Comparison of ENCODE assay signal across 10 cellular contexts in the genomic region with DNA sequence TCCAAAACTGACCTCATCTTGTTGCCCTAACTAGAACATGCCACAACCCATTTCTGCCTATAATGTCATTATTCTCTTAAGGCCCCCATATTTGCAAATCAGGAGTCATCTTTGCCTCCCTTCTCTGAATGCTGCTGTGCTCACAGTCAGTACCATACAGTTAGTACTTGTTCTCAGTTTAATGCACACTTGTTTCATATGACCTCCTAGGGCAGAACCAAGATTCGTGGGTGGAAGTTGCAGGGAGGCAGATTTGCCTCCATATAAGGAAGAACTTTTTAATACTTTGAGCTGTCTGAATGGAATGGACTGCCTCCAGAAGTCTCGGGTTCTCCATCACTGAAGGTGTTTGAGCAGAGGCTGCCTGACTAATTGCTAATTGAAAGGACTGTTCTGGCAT. TPM values are rescaled to one million over a fixed set of nuclear protein-coding genes. Genes with fewer than 3 reads are reported as not detected.
A peak's percentile ranks its signal among the peaks of the same experiment; 100 is the strongest.
DNase-seq lines count a peak whose midpoint lies in the region; ATAC-seq and TF ChIP-seq lines count a peak whose summit lies in the region.
"Had no signal": no experiment of that assay in that cellular context is flagged by ENCODE, and none has a peak within 500 bp of the region (broad histone marks: within the 10 kb centered on the region; RNA-seq: fewer than 3 reads in every experiment).

No MANE protein-coding gene starts in this region.

- WGBS in psoas muscle, 3 donors: 36 to 62% (median 45%) methylated on average over 2 of the region's 2 CpGs

- no peaks in the 10 kb centered on the region for H3K9me3 Mint-ChIP-seq in T-cell

- peaks cover 46% of the 10 kb centered on the region for H3K36me3 Mint-ChIP-seq in T-cell

- H3K4me1 ChIP-seq in effector memory CD4-positive, alpha-beta T cell (ENCODE audit: control insufficient read depth, insufficient read depth, low read length, poor library complexity, severe bottlenecking): peaks cover 72% of the 10 kb centered on the region
- H3K4me1 ChIP-seq in psoas muscle (peaks cover 37% of the 10 kb centered on the region), MM.1S (ENCODE audit: low read length) (no peaks in the 10 kb centered on the region)

- intact Hi-C loops in psoas muscle (cut with DNase I): loop anchor here in 1 of 2 donors (10.0 kb wide), 1 partner anchor 205 kb away; a partner anchor contains a TSS

- H3K9me2 ChIP-seq in MM.1S (replicated peaks; ENCODE audit: insufficient read depth, low read length): no peaks in the 10 kb centered on the region

- peaks cover 99% of the 10 kb centered on the region for H3K79me2 ChIP-seq in MM.1S (ENCODE audit: low read length)

- ATAC-seq in T-cell (replicated peaks in 1 of 4) (peak in 2 of 4 experiments; percentile 26 to 33), psoas muscle (no peak)

- no peaks in the 10 kb centered on the region for H3K27me3 Mint-ChIP-seq in T-cell

- no peak overlapping the region for H3K4me3 ChIP-seq in effector memory CD4-positive, alpha-beta T cell (ENCODE audit: insufficient read depth, low read depth, low read length, poor library complexity, severe bottlenecking)
- H3K4me3 ChIP-seq in psoas muscle (no peak overlapping the region), MM.1S (ENCODE audit: low read length) (no peak overlapping the region)
- H3K4me3 ChIP-seq: lower lobe of right lung had no signal

- no peak overlapping the region for H3K4me2 ChIP-seq in MM.1S (ENCODE audit: low read depth, low read length)

- TF ChIP-seq CTCF in psoas muscle (IDR thresholded peaks at IDR 0.05) (no peak), MM.1S (IDR thresholded peaks at IDR 0.05; ENCODE audit: low read length) (no peak)

- no peak overlapping the region for H3K9ac ChIP-seq in MM.1S (ENCODE audit: low read length)

- H3K9me3 ChIP-seq in effector memory CD4-positive, alpha-beta T cell (ENCODE audit: control insufficient read depth, low read length): no peaks in the 10 kb centered on the region
- H3K9me3 ChIP-seq in psoas muscle (no peaks in the 10 kb centered on the region), MM.1S (replicated peaks; ENCODE audit: insufficient read depth, low read length) (no peaks in the 10 kb centered on the region)
- H3K9me3 ChIP-seq: lower lobe of right lung had no signal

- H3K27ac ChIP-seq in effector memory CD4-positive, alpha-beta T cell (ENCODE audit: insufficient read depth, low read length, poor library complexity, severe bottlenecking): peak overlapping the region; percentile 15
- H3K27ac ChIP-seq in psoas muscle: peak overlapping the region; percentile 15
- H3K27ac ChIP-seq in MM.1S (ENCODE audit: low read length): no peak overlapping the region
- H3K27ac ChIP-seq: lower lobe of right lung had no signal

- H3K4me1 Mint-ChIP-seq in T-cell: peaks cover 86 to 91% (median 90%) of the 10 kb centered on the region in 3 donors

- peak overlapping the region; percentile 87 to 92 for H3K27ac Mint-ChIP-seq in T-cell

- H3F3A ChIP-seq in MM.1S (ENCODE audit: insufficient read depth, low read length): no peaks in the 10 kb centered on the region

- CTCF ChIA-PET in T-cell (lab: Charles Lee): interaction anchor here in 1 of 2 donors (0.6 to 2.0 kb wide), 4 partner anchors 10 to 292 kb away, joined by 3 to 6 read pairs (median 4); no protein-coding TSS in a partner anchor

- H4K20me1 ChIP-seq in MM.1S (ENCODE audit: insufficient read depth, low read length): 0 out of 2 replicates have a peak, but pooled peaks cover 4% of the 10 kb centered on the region

- peaks cover 13% of the 10 kb centered on the region for H3K36me3 ChIP-seq in effector memory CD4-positive, alpha-beta T cell (ENCODE audit: control insufficient read depth, insufficient read depth, low read length)
- H3K36me3 ChIP-seq in psoas muscle (ENCODE audit: insufficient read depth in 1 of 2, low read depth in 1 of 2) (peaks cover 6 to 8% of the 10 kb centered on the region in 2 donors), MM.1S (replicated peaks; ENCODE audit: insufficient read depth, low read length) (peaks cover 8% of the 10 kb centered on the region; the same call in 1 of the 2 replicates)

- POLR2A ChIA-PET in T-cell (lab: Charles Lee): interaction anchor here in 1 of 2 donors (1.1 kb wide), 1 partner anchor 8 kb away, joined by 3 read pairs; no protein-coding TSS in a partner anchor

- no peaks in the 10 kb centered on the region for H3K27me3 ChIP-seq in effector memory CD4-positive, alpha-beta T cell (replicated peaks; ENCODE audit: control insufficient read depth, insufficient read depth, low read length, poor library complexity, severe bottlenecking)
- H3K27me3 ChIP-seq in psoas muscle (ENCODE audit: insufficient read depth in 3 of 3, low read length in 2 of 3): no peaks in the 10 kb centered on the region
- H3K27me3 ChIP-seq in MM.1S (replicated peaks; ENCODE audit: insufficient read depth, low read length): no peaks in the 10 kb centered on the region

- peak overlapping the region; percentile 9 to 96 (median 22) for H3K4me3 Mint-ChIP-seq in T-cell

- H2AFZ ChIP-seq in MM.1S (ENCODE audit: low read length): no peak overlapping the region

- peak; percentile 26 for DNase-seq in EL
- no peak for DNase-seq in T-cell
- DNase-seq in effector memory CD4-positive, alpha-beta T cell: no peak
- no peak for DNase-seq in psoas muscle
- DNase-seq in NOMO-1 treated with dmso at 0.1 percent for 144 hours (lab: John Stamatoyannopoulos, UW; ENCODE audit: unreplicated experiment): no peak
- DNase-seq in MM.1S: no peak
- DNase-seq in DMS79 treated with DMSO at 0.1 percent for 48 hours (lab: John Stamatoyannopoulos, UW): no peak
- no peak for DNase-seq in cortex of kidney (lab: John Stamatoyannopoulos, UW)
- DNase-seq: lower lobe of right lung, NCI-H510A treated with DMSO at 0.1 percent for 48 hours had no signal

RNA-seq across cellular contexts. Expression of a gene that starts 9.2 kb away (rescaled TPM):
- total RNA-seq in T-cell: 100 to 1,000 TPM; 293 to 345 (median 298) TPM
- total RNA-seq in psoas muscle: 10 to 100 TPM; 34.2 to 71.0 (median 61.9) TPM
- 100 to 1,000 TPM in 1 of 3 donors, 10 to 100 TPM in 2; 33.7 to 116 (median 56.6) TPM for polyA plus RNA-seq in psoas muscle

RNA-seq across cellular contexts. Expression of a gene that starts 47.3 kb away (rescaled TPM):
- total RNA-seq in T-cell: 10 to 100 TPM; 44.4 to 72.6 (median 53.1) TPM
- 10 to 100 TPM; 14.9 to 20.8 (median 19.1) TPM for total RNA-seq in psoas muscle
- 10 to 100 TPM; 13.4 to 21.8 (median 17.4) TPM for polyA plus RNA-seq in psoas muscle

Comparison
In these comparisons a context has a peak if more than half of its experiments do, and no peak if none do; other contexts are left out.
1. RNA of a gene that starts 9.2 kb away (total RNA-seq): 293 to 345 TPM in T-cell; 34.2 to 71.0 TPM in psoas muscle; every median in the first group is over 4 times any median in the second.